ENCODE assay signal across 14 cellular contexts in genomic region chr17:49849711-49850610, GRCh38. TPM values are rescaled to one million over a fixed set of nuclear protein-coding genes. Genes with fewer than 3 reads are reported as not detected.
DNase-seq lines count a peak whose midpoint lies in the region; ATAC-seq and TF ChIP-seq lines count a peak whose summit lies in the region.
"Had no signal": no experiment of that assay in that cellular context is flagged by ENCODE, and none has a peak within 500 bp of the region (broad histone marks: within the 10 kb centered on the region; RNA-seq: fewer than 3 reads in every experiment).

No MANE protein-coding gene starts in this region.

- H3K27ac ChIP-seq in heart right ventricle, result peak overlapping the region in 6 of 10 donors; percentile 45 to 65 (median 62)
- no peak overlapping the region for H3K27ac ChIP-seq in mesendoderm (ENCODE audit: low read depth, low read length)
- H3K27ac ChIP-seq in upper lobe of right lung, result no peak overlapping the region
- H3K27ac ChIP-seq in body of pancreas, result no peak overlapping the region

- no peak overlapping the region for H3K23ac ChIP-seq in mesendoderm (ENCODE audit: low read length)

- H3K9me3 Mint-ChIP-seq in activated CD8-positive, alpha-beta T cell treated with anti-CD3 and anti-CD28 coated beads for 36 hours, result no peaks in the 10 kb centered on the region

- ATAC-seq in heart right ventricle (no peak), left cardiac atrium (no peak), upper lobe of right lung (no peak), body of pancreas (no peak), GM21381 (IDR thresholded peaks at IDR 0.05; ENCODE audit: unreplicated experiment) (no peak)
- ATAC-seq in activated CD8-positive, alpha-beta T cell treated with anti-CD3 and anti-CD28 coated beads for 36 hours, result no peak

- H3K27me3 ChIP-seq in heart right ventricle (peaks cover 0 to 6% (median 0%) of the 10 kb centered on the region in 7 donors), mesendoderm (ENCODE audit: insufficient read depth, low read length, poor library complexity) (no peaks in the 10 kb centered on the region), upper lobe of right lung (no peaks in the 10 kb centered on the region), body of pancreas (no peaks in the 10 kb centered on the region)

- H3K18ac ChIP-seq in mesendoderm (ENCODE audit: low read length), result no peak overlapping the region

- no peak overlapping the region for H3K27ac Mint-ChIP-seq in activated CD8-positive, alpha-beta T cell treated with anti-CD3 and anti-CD28 coated beads for 36 hours
- H3K27ac Mint-ChIP-seq: progenitor cell of endocrine pancreas had no signal

- 91% methylated on average over 11 of the region's 11 CpGs for WGBS in heart right ventricle, 2 donors
- no CpG with 5 or more reads among the region's 11 CpGs for WGBS in mesendoderm (ENCODE audit: extremely low coverage, insufficient coverage, low lambda C conversion rate)
- 76 to 87% methylated on average over 8 to 11 of the region's 11 CpGs for WGBS in body of pancreas, 2 donors

- no peak overlapping the region for H2BK5ac ChIP-seq in mesendoderm (ENCODE audit: low read length)

- CTCF ChIA-PET in activated CD8-positive, alpha-beta T cell treated with anti-CD3 and anti-CD28 coated beads for 36 hours (lab: Charles Lee), result interaction anchor here (1.0 to 5.6 kb wide), 6 partner anchors 10 to 293 kb away, joined by 3 to 45 read pairs (median 4); no protein-coding TSS in a partner anchor

- H3K56ac ChIP-seq in mesendoderm (ENCODE audit: low read length), result peak overlapping the region; percentile 34

- H4K5ac ChIP-seq in mesendoderm (ENCODE audit: low read length), result no peak overlapping the region

- H3K9ac ChIP-seq in mesendoderm (ENCODE audit: low read length), result no peak overlapping the region

- no peaks in the 10 kb centered on the region for H3K27me3 Mint-ChIP-seq in activated CD8-positive, alpha-beta T cell treated with anti-CD3 and anti-CD28 coated beads for 36 hours

- no peaks in the 10 kb centered on the region for H3K36me3 Mint-ChIP-seq in activated CD8-positive, alpha-beta T cell treated with anti-CD3 and anti-CD28 coated beads for 36 hours (ENCODE audit: low read depth)

- peaks cover 10 to 42% (median 34%) of the 10 kb centered on the region in 9 donors for H3K4me1 ChIP-seq in heart right ventricle
- H3K4me1 ChIP-seq in mesendoderm (ENCODE audit: control insufficient read depth, low read depth, low read length), result no peaks in the 10 kb centered on the region
- peaks cover 25% of the 10 kb centered on the region for H3K4me1 ChIP-seq in upper lobe of right lung
- H3K4me1 ChIP-seq in body of pancreas, result peaks cover 14% of the 10 kb centered on the region

- H2BK15ac ChIP-seq in mesendoderm (replicated peaks; ENCODE audit: low read depth), result no peak overlapping the region

- no peak for TF ChIP-seq POLR2A in body of pancreas (IDR thresholded peaks at IDR 0.05)

- POLR2A ChIA-PET in activated CD8-positive, alpha-beta T cell treated with anti-CD3 and anti-CD28 coated beads for 36 hours (lab: Charles Lee), result interaction anchor here (0.6 to 1.5 kb wide), 5 partner anchors 11 to 276 kb away, joined by 3 to 5 read pairs (median 3); no protein-coding TSS in a partner anchor

- peak overlapping the region; percentile 77 for H3K4me3 Mint-ChIP-seq in activated CD8-positive, alpha-beta T cell treated with anti-CD3 and anti-CD28 coated beads for 36 hours

- H2AK5ac ChIP-seq in mesendoderm (ENCODE audit: low read length), result no peak overlapping the region

- no peaks in the 10 kb centered on the region for H3K79me1 ChIP-seq in mesendoderm (ENCODE audit: low read length)

- no peak for TF ChIP-seq CTCF in heart right ventricle (IDR thresholded peaks at IDR 0.05)
- no peak for TF ChIP-seq CTCF in activated CD8-positive, alpha-beta T cell treated with anti-CD3 and anti-CD28 coated beads for 36 hours (IDR thresholded peaks at IDR 0.05)
- no peak for TF ChIP-seq CTCF in upper lobe of right lung (IDR thresholded peaks at IDR 0.05)
- TF ChIP-seq CTCF in body of pancreas (IDR thresholded peaks at IDR 0.05), result no peak

- H3K36me3 ChIP-seq in heart right ventricle (peaks cover 0 to 12% (median 0%) of the 10 kb centered on the region in 9 donors), mesendoderm (ENCODE audit: control insufficient read depth, insufficient read depth, low read length) (no peaks in the 10 kb centered on the region), upper lobe of right lung (no peaks in the 10 kb centered on the region), body of pancreas (replicated peaks in 1 of 2; ENCODE audit: insufficient read depth in 1 of 2, low read depth in 2 of 2) (no peaks in the 10 kb centered on the region)
- H3K36me3 ChIP-seq: left ventricle myocardium inferior had no signal

- H3K9me3 ChIP-seq in heart right ventricle, result no peaks in the 10 kb centered on the region
- H3K9me3 ChIP-seq in upper lobe of right lung, result no peaks in the 10 kb centered on the region
- H3K9me3 ChIP-seq in body of pancreas, result no peaks in the 10 kb centered on the region
- H3K9me3 ChIP-seq: left ventricle myocardium inferior had no signal

- H3K4ac ChIP-seq in mesendoderm (ENCODE audit: low read depth, low read length), result no peak overlapping the region

- DNase-seq in heart right ventricle (no peak), left cardiac atrium (no peak), mesendoderm (no peak), upper lobe of right lung (peak; percentile 54), body of pancreas (no peak), ureter (ENCODE audit: low spot score) (no peak)
- no peak for DNase-seq in activated CD8-positive, alpha-beta T cell treated with anti-CD3 and anti-CD28 coated beads for 36 hours
- DNase-seq: left ventricle myocardium inferior; stimulated activated naive CD4-positive, alpha-beta T cell treated with Interleukin-2 at 50 U/mL for 16 hours had no signal

- H3K4me3 ChIP-seq in heart right ventricle, result no peak overlapping the region
- H3K4me3 ChIP-seq in mesendoderm (ENCODE audit: low read length), result no peak overlapping the region
- H3K4me3 ChIP-seq in upper lobe of right lung, result no peak overlapping the region
- no peak overlapping the region for H3K4me3 ChIP-seq in body of pancreas

- no peaks in the 10 kb centered on the region for H3K79me2 ChIP-seq in mesendoderm (ENCODE audit: control insufficient read depth, insufficient read depth, low read length)

- H3K4me1 Mint-ChIP-seq in activated CD8-positive, alpha-beta T cell treated with anti-CD3 and anti-CD28 coated beads for 36 hours (ENCODE audit: low read depth), result peaks cover 18% of the 10 kb centered on the region

- no peak overlapping the region for H2BK120ac ChIP-seq in mesendoderm (ENCODE audit: low read depth, low read length)

- intact Hi-C loops in heart right ventricle (cut with DNase I), result loop anchor here (1.0 to 10.0 kb wide), 10 partner anchors 58 to 283 kb away; partner anchors contain the start of genes SLC35B1 (in 9 of the 10), KAT7 (in 5 of the 10) and NXPH3 (in 2 of the 10)
- intact Hi-C loops in left cardiac atrium (cut with DNase I), result loop anchor here (5.0 to 10.0 kb wide), 4 partner anchors 73 to 285 kb away; partner anchors contain the start of gene SLC35B1 (in 2 of the 2)
- intact Hi-C loops in activated CD8-positive, alpha-beta T cell treated with anti-CD3 and anti-CD28 coated beads for 36 hours (cut with micrococcal nuclease), result loop anchor here (10.0 kb wide), 1 partner anchor 275 kb away; the partner anchor contains the start of gene NXPH3
- intact Hi-C loops in upper lobe of right lung (cut with DNase I), result loop anchor here (10.0 kb wide), 2 partner anchors 155 to 275 kb away; partner anchors contain the start of gene NXPH3
- intact Hi-C loops in body of pancreas (cut with DNase I), result no loop called here

- no peak overlapping the region for H4K8ac ChIP-seq in mesendoderm (ENCODE audit: low read depth, low read length)

- H3K4me2 ChIP-seq in mesendoderm (ENCODE audit: low read length), result no peak overlapping the region

RNA-seq across cellular contexts. Expression of gene TAC4, which starts 2.1 kb away (rescaled TPM):
- total RNA-seq in heart right ventricle, result 1 to 10 TPM in 1 of 10 donors, under 1 TPM in 2, not detected in 7; 0.78 to 2.7 (median 0.94) TPM
- polyA plus RNA-seq in heart right ventricle, result not detected
- total RNA-seq in left cardiac atrium, result not detected
- total RNA-seq in activated CD8-positive, alpha-beta T cell treated with anti-CD3 and anti-CD28 coated beads for 36 hours, result not detected
- polyA plus RNA-seq in mesendoderm (2013, experiment 1 of 2), result not detected
- polyA plus RNA-seq in mesendoderm (2013, experiment 2 of 2), result not detected
- total RNA-seq in upper lobe of right lung, result not detected
- total RNA-seq in body of pancreas, result not detected
- total RNA-seq in ureter, result not detected
- total RNA-seq: G401, M059J, OCI-LY7, progenitor cell of endocrine pancreas had no signal

Comparison
In these comparisons a context has a peak if more than half of its experiments do, and no peak if none do; other contexts are left out.
1. H3K27ac ChIP-seq: peak in heart right ventricle (6 of 10); none in mesendoderm (single experiment), upper lobe of right lung (single experiment) and body of pancreas (0 of 4).